In the genomic region with DNA sequence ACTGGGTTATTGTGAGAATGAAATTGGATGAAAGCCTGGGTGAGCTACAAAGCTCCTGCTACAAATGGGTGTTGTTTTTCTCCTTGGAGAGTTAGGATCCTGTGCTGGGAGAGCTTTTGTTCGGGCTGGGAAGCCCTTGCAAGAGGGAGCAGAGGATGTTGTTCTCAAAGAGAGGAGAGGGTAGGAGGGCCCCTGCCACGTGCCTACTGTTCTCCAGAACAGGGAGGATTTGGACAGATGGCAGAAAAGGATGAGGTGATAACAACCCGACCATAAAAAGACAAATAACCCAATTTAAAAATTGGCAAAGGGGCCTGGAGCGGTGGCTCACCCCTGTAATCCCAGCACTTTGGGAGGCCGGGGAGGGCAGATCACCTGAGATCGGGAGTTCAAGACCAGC, we compare ENCODE assay signal across 13 cellular contexts.
"Had no signal": no experiment of that assay in that cellular context is flagged by ENCODE, and none has a peak within 500 bp of the region (broad histone marks: within the 10 kb centered on the region; RNA-seq: fewer than 3 reads in every experiment).

No MANE protein-coding gene starts in this region.

- DNase-seq: activated CD4-positive, alpha-beta memory T cell treated with anti-CD3 and anti-CD28 coated beads for 36 hours; activated gamma-delta T cell; activated naive CD8-positive, alpha-beta T cell treated with anti-CD3 and anti-CD28 coated beads for 36 hours; activated T-cell treated with anti-CD3 and anti-CD28 coated beads, Interleukin-2, amount 50 U/mL, for 4 hours; glutamatergic neuron; left cardiac atrium; lower lobe of right lung; midbrain; stimulated activated CD4-positive, alpha-beta T cell treated with anti-CD3 and anti-CD28 coated beads, Interleukin-15, amount 100 ng/mL, for 24 hours; stimulated activated CD4-positive, alpha-beta T cell treated with anti-CD3 and anti-CD28 coated beads, Interleukin-4, amount 100 ng/mL, for 24 hours; stimulated activated naive CD8-positive, alpha-beta T cell treated with anti-CD3 and anti-CD28 coated beads, Interleukin-15, amount 100 ng/mL, for 72 hours had no signal

- ATAC-seq: activated CD4-positive, CD25-positive, alpha-beta regulatory T cell treated with anti-CD3 and anti-CD28 coated beads, Interleukin-2, amount 50 U/mL, for 24 hours; activated T-cell treated with anti-CD3 and anti-CD28 coated beads, Interleukin-2, amount 50 U/mL, for 4 hours; left cardiac atrium; lower lobe of right lung; pancreas; stimulated activated naive CD8-positive, alpha-beta T cell treated with anti-CD3 and anti-CD28 coated beads, Interleukin-15, amount 100 ng/mL, for 72 hours had no signal
